In genomic region chr7:73615886-73616285, GRCh38 we compare ENCODE assay signal across 15 cellular contexts. TPM values are rescaled to one million over a fixed set of nuclear protein-coding genes. Genes with fewer than 3 reads are reported as not detected.
DNase-seq lines count a peak whose midpoint lies in the region; ATAC-seq and TF ChIP-seq lines count a peak whose summit lies in the region.
"Had no signal": no experiment of that assay in that cellular context is flagged by ENCODE, and none has a peak within 500 bp of the region (broad histone marks: within the 10 kb centered on the region; RNA-seq: fewer than 3 reads in every experiment).

No MANE protein-coding gene starts in this region.

- TF ChIP-seq POLR2A in lower leg skin (IDR thresholded peaks at IDR 0.05): no peak

- H4K20me1 ChIP-seq in OCI-LY3 (ENCODE audit: insufficient read depth, low read length): no peaks in the 10 kb centered on the region

- no peak overlapping the region for H2BK5ac ChIP-seq in trophoblast cell (ENCODE audit: low read depth, low read length, poor library complexity)

- no peak overlapping the region for H3K23ac ChIP-seq in trophoblast cell (ENCODE audit: low read length)

- H3K79me2 ChIP-seq in OCI-LY3 (ENCODE audit: low read length): no peaks in the 10 kb centered on the region
- no peaks in the 10 kb centered on the region for H3K79me2 ChIP-seq in trophoblast cell (ENCODE audit: control insufficient read depth, insufficient read depth, low read length, poor library complexity)

- no peak overlapping the region for H3K4ac ChIP-seq in trophoblast cell (ENCODE audit: low read depth, low read length)

- H3K4me1 ChIP-seq in right atrium auricular region: no peaks in the 10 kb centered on the region
- peaks cover 3% of the 10 kb centered on the region; the same call in 1 of the 2 replicates for H3K4me1 ChIP-seq in OCI-LY3 (ENCODE audit: low read length)
- H3K4me1 ChIP-seq in trophoblast cell (ENCODE audit: control insufficient read depth in 1 of 2, insufficient read depth in 2 of 2, low read length in 2 of 2): no peaks in the 10 kb centered on the region

- ATAC-seq in Right ventricle myocardium inferior (no peak), GM21723 (IDR thresholded peaks at IDR 0.05; ENCODE audit: unreplicated experiment) (no peak)
- ATAC-seq: left ventricle myocardium superior had no signal

- H2AFZ ChIP-seq in OCI-LY3 (ENCODE audit: low read depth, low read length) (no peak overlapping the region), trophoblast cell (ENCODE audit: insufficient read depth, low read length, poor library complexity) (no peak overlapping the region)

- DNase-seq in Right ventricle myocardium inferior (ENCODE audit: missing footprints) (peak; percentile 60), right atrium auricular region (ENCODE audit: low spot score) (no peak), epithelial cell of proximal tubule (ENCODE audit: low read depth) (no peak), trophoblast cell (no peak), lower leg skin (ENCODE audit: low spot score in 2 of 2) (no peak), retina (no peak)
- DNase-seq: activated CD8-positive, alpha-beta memory T cell treated with anti-CD3 and anti-CD28 coated beads for 24 hours; activated naive CD8-positive, alpha-beta T cell treated with anti-CD3 and anti-CD28 coated beads for 36 hours; left ventricle myocardium superior had no signal

- H3K79me1 ChIP-seq in trophoblast cell (ENCODE audit: low read length): no peaks in the 10 kb centered on the region

- no peak overlapping the region for H3K14ac ChIP-seq in trophoblast cell (ENCODE audit: low read length)

- no peak overlapping the region for H2BK120ac ChIP-seq in trophoblast cell (ENCODE audit: insufficient read depth, low read length, poor library complexity)

- no peak overlapping the region for H3K9ac ChIP-seq in OCI-LY3 (ENCODE audit: low read length)
- H3K9ac ChIP-seq in trophoblast cell (ENCODE audit: low read length): no peak overlapping the region

- H3K36me3 ChIP-seq in right atrium auricular region (no peaks in the 10 kb centered on the region), OCI-LY3 (replicated peaks; ENCODE audit: low read depth, low read length) (no peaks in the 10 kb centered on the region), trophoblast cell (ENCODE audit: control insufficient read depth in 1 of 2, insufficient read depth in 2 of 2, low read length in 2 of 2) (no peaks in the 10 kb centered on the region)
- H3K36me3 ChIP-seq: neutrophil had no signal

- H3K9me3 ChIP-seq in right atrium auricular region (no peaks in the 10 kb centered on the region), OCI-LY3 (ENCODE audit: insufficient read depth, low read length) (no peaks in the 10 kb centered on the region), trophoblast cell (ENCODE audit: insufficient read depth, low read depth, low read length) (no peaks in the 10 kb centered on the region)
- H3K9me3 ChIP-seq: neutrophil had no signal

- no peak overlapping the region for H3K18ac ChIP-seq in trophoblast cell (ENCODE audit: low read length)

- H3K4me2 ChIP-seq in OCI-LY3 (ENCODE audit: low read length) (no peak overlapping the region), trophoblast cell (ENCODE audit: low read length) (no peak overlapping the region)

- H3K27ac ChIP-seq in right atrium auricular region (no peak overlapping the region), OCI-LY3 (ENCODE audit: low read length) (no peak overlapping the region), trophoblast cell (ENCODE audit: low read depth, low read length) (no peak overlapping the region)
- H3K27ac ChIP-seq: neutrophil had no signal

- intact Hi-C loops in Right ventricle myocardium inferior (cut with DNase I): no loop called here
- intact Hi-C loops in lower leg skin (cut with DNase I; ENCODE audit: low total_unique reads): no loop called here

- H3K4me3 ChIP-seq in right atrium auricular region (no peak overlapping the region), OCI-LY3 (ENCODE audit: low read length) (no peak overlapping the region), epithelial cell of proximal tubule (ENCODE audit: low read depth, low read length) (no peak overlapping the region), trophoblast cell (ENCODE audit: low read depth, low read length) (no peak overlapping the region), lower leg skin (ENCODE audit: low read depth, poor library complexity, severe bottlenecking) (no peak overlapping the region)

- H2AK5ac ChIP-seq in trophoblast cell (ENCODE audit: low read length): no peak overlapping the region

- H3K27me3 ChIP-seq in right atrium auricular region (no peaks in the 10 kb centered on the region), OCI-LY3 (ENCODE audit: low read depth, low read length) (no peaks in the 10 kb centered on the region), trophoblast cell (ENCODE audit: insufficient read depth, low read length) (no peaks in the 10 kb centered on the region)

- no peak overlapping the region for H2BK12ac ChIP-seq in trophoblast cell (ENCODE audit: low read length)

- no peak overlapping the region for H4K8ac ChIP-seq in trophoblast cell (ENCODE audit: low read depth, low read length)

- no CpG with 5 or more reads among the region's 4 CpGs for WGBS in trophoblast cell (ENCODE audit: extremely low coverage, insufficient coverage, insufficient read length)
- WGBS in lower leg skin, 2 donors: 57 to 63% methylated on average over 4 of the region's 4 CpGs

- no peak overlapping the region for H4K91ac ChIP-seq in trophoblast cell (ENCODE audit: low read depth, low read length)

- no peak for TF ChIP-seq CTCF in right atrium auricular region (IDR thresholded peaks at IDR 0.05)
- peak; percentile 25; the same call in 1 of the 2 replicates for TF ChIP-seq CTCF in OCI-LY3 (IDR thresholded peaks at IDR 0.05; ENCODE audit: low read depth, low read length)
- TF ChIP-seq CTCF in epithelial cell of proximal tubule (conservative IDR thresholded peaks at IDR 0.05; ENCODE audit: low read depth, low read length): peak; percentile 28
- no peak for TF ChIP-seq CTCF in lower leg skin (IDR thresholded peaks at IDR 0.05)

- H4K12ac ChIP-seq in trophoblast cell (ENCODE audit: low read depth, low read length): no peak overlapping the region

RNA-seq across cellular contexts. Expression of gene MLXIPL, which starts 8.4 kb away (rescaled TPM):
- 6.4 TPM for total RNA-seq in Right ventricle myocardium inferior
- total RNA-seq in right atrium auricular region: 1 to 10 TPM in 1 of 2 donors, under 1 TPM in 1; 0.41 to 1.3 TPM
- not detected in 2 replicates for total RNA-seq in epithelial cell of proximal tubule
- 0.19 and 0.26 TPM in 2 replicates for polyA plus RNA-seq in trophoblast cell (2013)
- total RNA-seq in lower leg skin: 10 to 100 TPM in 1 of 4 donors, 1 to 10 TPM in 3; 1.3 to 12.0 (median 5.6) TPM
- total RNA-seq: activated naive CD8-positive, alpha-beta T cell treated with anti-CD3 and anti-CD28 coated beads for 36 hours; dermis microvascular lymphatic vessel endothelial cell; glomerular endothelial cell; T-helper 2 cell treated with Interferon-gamma antibody and Interleukin-4, amounts not matched to agents 100 ng/mL and 5 ng/mL, for 36 hours had no signal

RNA-seq across cellular contexts. Expression of gene TBL2, which starts 37.5 kb away (rescaled TPM):
- total RNA-seq in Right ventricle myocardium inferior: 10.4 TPM
- 10 to 100 TPM; 20.5 to 28.3 TPM for total RNA-seq in right atrium auricular region
- 29.6 and 56.4 TPM in 2 replicates for total RNA-seq in epithelial cell of proximal tubule
- polyA plus RNA-seq in trophoblast cell (2013): 27.4 and 30.1 TPM in 2 replicates
- total RNA-seq in lower leg skin: 10 to 100 TPM; 32.2 to 52.1 (median 40.3) TPM

RNA-seq across cellular contexts. Expression of gene VPS37D, which starts 51.7 kb away (rescaled TPM):
- total RNA-seq in Right ventricle myocardium inferior: 3.0 TPM
- 1 to 10 TPM; 1.6 to 2.2 TPM for total RNA-seq in right atrium auricular region
- 4.1 and 12.2 TPM in 2 replicates for total RNA-seq in epithelial cell of proximal tubule
- polyA plus RNA-seq in trophoblast cell (2013): 0.60 and 0.69 TPM in 2 replicates
- total RNA-seq in lower leg skin: 1 to 10 TPM; 2.4 to 6.9 (median 4.1) TPM
- total RNA-seq: T-helper 2 cell treated with Interferon-gamma antibody and Interleukin-4, amounts not matched to agents 100 ng/mL and 5 ng/mL, for 36 hours had no signal

RNA-seq across cellular contexts. Expression of gene BCL7B, which starts 58.4 kb away (rescaled TPM):
- total RNA-seq in Right ventricle myocardium inferior (71.5 TPM), right atrium auricular region (100 to 1,000 TPM; 108 to 128 TPM), epithelial cell of proximal tubule (53.2 and 64.2 TPM in 2 replicates), lower leg skin (10 to 100 TPM; 31.8 to 66.2 (median 47.7) TPM)
- 38.6 and 39.3 TPM in 2 replicates for polyA plus RNA-seq in trophoblast cell (2013)

Comparison
In these comparisons a context has a peak if more than half of its experiments do, and no peak if none do; other contexts are left out.
1. CTCF ChIP-seq: peak in OCI-LY3 (single experiment) and epithelial cell of proximal tubule (single experiment); none in right atrium auricular region (0 of 2) and lower leg skin (0 of 3).